Comparison of ENCODE assay signal across 19 cellular contexts in genomic region chr2:65527451-65528240, GRCh38.
A peak's percentile ranks its signal among the peaks of the same experiment; 100 is the strongest.
DNase-seq lines count a peak whose midpoint lies in the region; ATAC-seq and TF ChIP-seq lines count a peak whose summit lies in the region.
"Had no signal": no experiment of that assay in that cellular context is flagged by ENCODE, and none has a peak within 500 bp of the region (broad histone marks: within the 10 kb centered on the region; RNA-seq: fewer than 3 reads in every experiment).

No MANE protein-coding gene starts in this region.

- H3K9me3 ChIP-seq in liver (ENCODE audit: control insufficient read depth in 4 of 4, low read length in 3 of 4) = no peaks in the 10 kb centered on the region
- H3K9me3 ChIP-seq in GM23248 (ENCODE audit: low read depth) = no peaks in the 10 kb centered on the region
- H3K9me3 ChIP-seq in Peyer's patch = no peaks in the 10 kb centered on the region

- H3K4me2 ChIP-seq in GM23248 (ENCODE audit: unreplicated experiment) = no peak overlapping the region
- H3K4me2 ChIP-seq: KMS-11 had no signal

- TF ChIP-seq CTCF in coronary artery (IDR thresholded peaks at IDR 0.05) (no peak), liver (IDR thresholded peaks at IDR 0.05; ENCODE audit: low read depth, low read length, missing input control) (no peak), Peyer's patch (IDR thresholded peaks at IDR 0.05) (no peak)

- no peaks in the 10 kb centered on the region for H3K9me2 ChIP-seq in GM23248 (ENCODE audit: insufficient read depth)

- H2AFZ ChIP-seq in GM23248 = no peak overlapping the region

- no peak for TF ChIP-seq POLR2A in Peyer's patch (IDR thresholded peaks at IDR 0.05)

- no peaks in the 10 kb centered on the region for H3K79me2 ChIP-seq in GM23248 (ENCODE audit: insufficient read depth)

- in situ Hi-C loops in GM23248 (cut with MboI) = no loop called here

- H3K9ac ChIP-seq in liver (ENCODE audit: low read depth in 1 of 2, low read length in 2 of 2) (no peak overlapping the region), GM23248 (no peak overlapping the region)
- H3K9ac ChIP-seq: KMS-11 had no signal

- TF ChIP-seq RAD21 in liver (IDR thresholded peaks at IDR 0.05) = peak in 1 of 2 donors; percentile 43

- peaks cover 14% of the 10 kb centered on the region for H3F3A ChIP-seq in GM23248 (ENCODE audit: insufficient read depth)

- no peak overlapping the region for H3K4me3 ChIP-seq in coronary artery
- H3K4me3 ChIP-seq in liver (ENCODE audit: low read depth in 1 of 3, low read length in 3 of 3) = no peak overlapping the region
- no peak overlapping the region for H3K4me3 ChIP-seq in GM23248
- no peak overlapping the region for H3K4me3 ChIP-seq in Peyer's patch
- H3K4me3 ChIP-seq: GM12878 had no signal

- H3K36me3 ChIP-seq in liver (ENCODE audit: control insufficient read depth in 4 of 4, insufficient read depth in 3 of 4, low read depth in 1 of 4, low read length in 3 of 4) (no peaks in the 10 kb centered on the region), GM23248 (ENCODE audit: low read depth) (no peaks in the 10 kb centered on the region), Peyer's patch (no peaks in the 10 kb centered on the region)

- H3K27ac ChIP-seq in coronary artery (no peak overlapping the region), liver (ENCODE audit: low read depth in 1 of 2, low read length in 2 of 2) (no peak overlapping the region), GM23248 (no peak overlapping the region), Peyer's patch (no peak overlapping the region)
- H3K27ac ChIP-seq: C4-2B, KMS-11, RWPE1 had no signal

- WGBS in liver = 55% methylated on average over 4 of the region's 4 CpGs
- 73 to 75% methylated on average over 4 of the region's 4 CpGs for WGBS in GM23248 (ENCODE audit: low coverage in 1 of 2, low lambda C conversion rate in 2 of 2, missing lambda C conversion rate in 2 of 2), 2 experiments

- H4K20me1 ChIP-seq in GM23248 (ENCODE audit: insufficient read depth) = no peaks in the 10 kb centered on the region

- H3K27me3 ChIP-seq in liver (ENCODE audit: control insufficient read depth in 4 of 4, insufficient read depth in 4 of 4, low read length in 3 of 4) = no peaks in the 10 kb centered on the region
- no peaks in the 10 kb centered on the region for H3K27me3 ChIP-seq in GM23248 (replicated peaks; ENCODE audit: insufficient read depth)
- H3K27me3 ChIP-seq in Peyer's patch = no peaks in the 10 kb centered on the region

- no peak for ATAC-seq in HG03342 (IDR thresholded peaks at IDR 0.05; ENCODE audit: unreplicated experiment)
- ATAC-seq: GM12878 had no signal

- DNase-seq in activated effector memory CD4-positive, alpha-beta T cell treated with anti-CD3 and anti-CD28 coated beads, Interleukin-2, amount 50 U/mL, for 16 hours = peak; percentile 3
- DNase-seq in activated effector memory CD4-positive, alpha-beta T cell treated with Interleukin-2 at 50 U/mL for 16 hours = no peak
- peak; percentile 33 for DNase-seq in coronary artery (ENCODE audit: low spot score)
- DNase-seq in NCI-H1436 (lab: John Stamatoyannopoulos, UW) = no peak
- DNase-seq in GM23248 = no peak
- DNase-seq in Peyer's patch = no peak
- DNase-seq: DMS 273 treated with DMSO at 0.1 percent for 48 hours; GDM1; GOT3; NCI-H1105 treated with DMSO at 0.1 percent for 48 hours; NCI-H187 treated with DMSO at 0.1 percent for 48 hours; NCI-H69; NK-92 treated with Interleukin-12 subunit alpha and Interleukin-12 subunit beta, amount 100 ng/mL, for 24 hours had no signal

- H3K4me1 ChIP-seq in liver (ENCODE audit: control insufficient read depth in 4 of 4, insufficient read depth in 4 of 4, low read length in 3 of 4) (no peaks in the 10 kb centered on the region), GM23248 (ENCODE audit: insufficient read depth) (peaks cover 16% of the 10 kb centered on the region), Peyer's patch (peaks cover 0 to 10% (median 0%) of the 10 kb centered on the region in 4 donors)

TF ChIP-seq in liver, 16 proteins besides CTCF, POLR2A, EP300 and RAD21:
- TF ChIP-seq HNF4A (conservative IDR thresholded peaks at IDR 0.05) (peak; percentile 69 to 87), TAF1 (conservative IDR thresholded peaks at IDR 0.05) (no peak), YY1 (IDR thresholded peaks at IDR 0.05) (no peak), REST (IDR thresholded peaks at IDR 0.05) (no peak), RXRA (IDR thresholded peaks at IDR 0.05) (peak in 1 of 2 donors; percentile 33), FOXA1 (IDR thresholded peaks at IDR 0.05) (no peak), EGR1 (IDR thresholded peaks at IDR 0.05; ENCODE audit: low read depth in 2 of 2) (no peak), ZBTB33 (IDR thresholded peaks at IDR 0.05) (no peak), MAX (IDR thresholded peaks at IDR 0.05) (no peak), FOXA2 (IDR thresholded peaks at IDR 0.05) (no peak), SP1 (IDR thresholded peaks at IDR 0.05) (peak; percentile 43), NR2F2 (IDR thresholded peaks at IDR 0.05) (peak; percentile 25), HNF4G (IDR thresholded peaks at IDR 0.05) (peak; percentile 42), GABPA (IDR thresholded peaks at IDR 0.05 in 1 of 2, conservative IDR thresholded peaks at IDR 0.05 in 1 of 2) (no peak), JUND (IDR thresholded peaks at IDR 0.05) (no peak)
- TF ChIP-seq, protein P1, sequence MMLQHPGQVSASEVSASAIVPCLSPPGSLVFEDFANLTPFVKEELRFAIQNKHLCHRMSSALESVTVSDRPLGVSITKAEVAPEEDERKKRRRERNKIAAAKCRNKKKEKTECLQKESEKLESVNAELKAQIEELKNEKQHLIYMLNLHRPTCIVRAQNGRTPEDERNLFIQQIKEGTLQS (IDR thresholded peaks at IDR 0.05) = no peak

Comparison
In these comparisons a context has a peak if more than half of its experiments do, and no peak if none do; other contexts are left out.
1. DNase-seq: peak in activated effector memory CD4-positive, alpha-beta T cell treated with anti-CD3 and anti-CD28 coated beads, Interleukin-2, amount 50 U/mL, for 16 hours (single experiment) and coronary artery (single experiment); none in activated effector memory CD4-positive, alpha-beta T cell treated with Interleukin-2 at 50 U/mL for 16 hours (single experiment), NCI-H1436 (single experiment), GM23248 (single experiment) and Peyer's patch (0 of 3).